Comparison of ENCODE assay signal across 19 cellular contexts in the genomic region with DNA sequence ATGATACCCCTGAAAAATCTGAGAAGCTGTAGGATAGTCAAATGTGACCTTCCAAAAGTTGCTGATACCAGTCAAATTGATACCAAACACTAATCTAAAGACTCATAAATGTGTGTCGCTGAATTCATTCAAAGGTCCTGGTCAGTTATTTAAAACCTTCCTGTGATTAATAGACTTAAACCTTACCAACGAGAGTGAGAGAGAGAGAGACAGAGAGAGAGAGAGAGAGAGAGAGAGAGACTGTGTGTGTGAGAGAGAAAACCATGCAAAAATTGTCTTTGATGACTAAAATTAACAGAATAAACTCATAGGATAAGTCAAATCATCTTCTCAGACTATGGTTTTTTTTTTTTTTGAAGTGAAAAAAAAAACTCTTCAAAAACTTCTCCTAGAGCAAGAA.
"Had no signal": no experiment of that assay in that cellular context is flagged by ENCODE, and none has a peak within 500 bp of the region (broad histone marks: within the 10 kb centered on the region; RNA-seq: fewer than 3 reads in every experiment).

No MANE protein-coding gene starts in this region.

- ATAC-seq: foreskin keratinocyte; lower lobe of right lung; naive thymus-derived CD8-positive, alpha-beta T cell; psoas muscle; right cardiac atrium; stimulated activated naive CD8-positive, alpha-beta T cell treated with anti-CD3 and anti-CD28 coated beads, Interleukin-15, amount 100 ng/mL, for 72 hours had no signal

- DNase-seq: activated CD4-positive, alpha-beta T cell treated with anti-CD3 and anti-CD28 coated beads for 1 hour; activated CD8-positive, alpha-beta memory T cell treated with anti-CD3 and anti-CD28 coated beads for 24 hours; activated CD8-positive, alpha-beta memory T cell treated with anti-CD3 and anti-CD28 coated beads, Interleukin-2, amount 50 U/mL, for 48 hours; activated effector memory CD4-positive, alpha-beta T cell treated with anti-CD3 and anti-CD28 coated beads, Interleukin-2, amount 50 U/mL, for 16 hours; activated naive CD4-positive, alpha-beta T cell treated with anti-CD3 and anti-CD28 coated beads, Interleukin-2, amount 50 U/mL, for 16 hours; activated T-cell treated with anti-CD3 and anti-CD28 coated beads, Interleukin-2, amount 50 U/mL, for 48 hours; aorta; brain microvascular endothelial cell; central memory CD4-positive, alpha-beta T cell; foreskin keratinocyte; glutamatergic neuron; hypothalamus; lower lobe of right lung; naive thymus-derived CD8-positive, alpha-beta T cell; ovary; psoas muscle; right cardiac atrium; stimulated activated naive CD8-positive, alpha-beta T cell treated with anti-CD3 and anti-CD28 coated beads, Interleukin-15, amount 100 ng/mL, for 72 hours; transverse colon had no signal
